Comparison of ENCODE assay signal across 1 cellular context in the genomic region with DNA sequence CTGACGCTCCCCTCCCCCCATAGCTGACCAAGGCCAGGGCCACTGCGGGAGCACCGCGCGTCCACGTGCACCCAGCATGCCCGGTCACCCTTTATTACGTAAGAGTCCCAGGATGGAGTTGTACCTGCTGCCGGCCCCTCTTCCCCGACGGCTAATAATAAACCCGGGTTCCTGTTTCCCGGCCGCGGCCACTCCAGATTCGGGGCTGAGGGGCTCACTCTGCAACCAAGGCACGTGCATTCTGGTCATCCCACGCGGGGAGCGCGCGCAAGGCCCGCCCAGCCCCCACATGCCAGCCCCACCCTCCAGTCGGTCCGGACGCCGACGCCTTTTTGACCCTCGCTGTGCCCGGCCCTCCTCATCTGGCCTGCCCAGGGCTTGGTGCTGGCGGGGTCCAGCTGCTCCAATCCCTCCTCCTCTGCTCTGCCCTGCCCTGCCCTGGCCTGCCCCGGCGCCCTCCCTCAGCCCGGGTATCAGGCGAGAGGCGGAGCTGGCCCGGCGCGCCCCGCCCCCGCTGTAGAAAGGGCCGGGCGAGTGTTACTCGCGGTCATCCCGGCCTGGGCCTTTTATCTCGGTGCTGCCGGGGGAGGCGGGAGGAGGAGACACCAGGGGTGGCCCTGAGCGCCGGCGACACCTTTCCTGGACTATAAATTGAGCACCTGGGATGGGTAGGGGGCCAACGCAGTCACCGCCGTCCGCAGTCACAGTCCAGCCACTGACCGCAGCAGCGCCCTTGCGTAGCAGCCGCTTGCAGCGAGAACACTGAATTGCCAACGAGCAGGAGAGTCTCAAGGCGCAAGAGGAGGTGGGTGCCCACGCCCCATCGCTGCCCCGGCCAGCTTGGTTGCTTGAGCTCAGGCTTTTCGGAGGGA.
TF ChIP-seq lines count a peak whose summit lies in the region.

No MANE protein-coding gene starts in this region.

TF ChIP-seq in HepG2, 621 proteins besides CTCF, POLR2A, EP300 and RAD21 (continued from another document and continues in another):
- TF ChIP-seq, protein P1, sequence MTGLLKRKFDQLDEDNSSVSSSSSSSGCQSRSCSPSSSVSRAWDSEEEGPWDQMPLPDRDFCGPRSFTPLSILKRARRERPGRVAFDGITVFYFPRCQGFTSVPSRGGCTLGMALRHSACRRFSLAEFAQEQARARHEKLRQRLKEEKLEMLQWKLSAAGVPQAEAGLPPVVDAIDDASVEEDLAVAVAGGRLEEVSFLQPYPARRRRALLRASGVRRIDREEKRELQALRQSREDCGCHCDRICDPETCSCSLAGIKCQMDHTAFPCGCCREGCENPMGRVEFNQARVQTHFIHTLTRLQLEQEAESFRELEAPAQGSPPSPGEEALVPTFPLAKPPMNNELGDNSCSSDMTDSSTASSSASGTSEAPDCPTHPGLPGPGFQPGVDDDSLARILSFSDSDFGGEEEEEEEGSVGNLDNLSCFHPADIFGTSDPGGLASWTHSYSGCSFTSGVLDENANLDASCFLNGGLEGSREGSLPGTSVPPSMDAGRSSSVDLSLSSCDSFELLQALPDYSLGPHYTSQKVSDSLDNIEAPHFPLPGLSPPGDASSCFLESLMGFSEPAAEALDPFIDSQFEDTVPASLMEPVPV (CRISPR knock-in tag; IDR thresholded peaks at IDR 0.05): peak; percentile 36; the same call in 1 of the 2 replicates
- TF ChIP-seq LCORL (IDR thresholded peaks at IDR 0.05): no peak
- TF ChIP-seq LCORL (CRISPR knock-in tag; IDR thresholded peaks at IDR 0.05): peak; percentile 65
- TF ChIP-seq KLF16 (CRISPR knock-in tag; IDR thresholded peaks at IDR 0.05): peak in 1 of 2 experiments; percentile 75; a peak in 2 of 4 replicates
- TF ChIP-seq BORCS8-MEF2B (CRISPR knock-in tag; IDR thresholded peaks at IDR 0.05): peak; percentile 42; the same call in 1 of the 2 replicates
- no peak for TF ChIP-seq ZNF629 (CRISPR knock-in tag; conservative IDR thresholded peaks at IDR 0.05)
- TF ChIP-seq TBX2 (CRISPR knock-in tag; IDR thresholded peaks at IDR 0.05; ENCODE audit: borderline replicate concordance): peak; percentile 84
- peak; percentile 81; the same call in 1 of the 2 replicates for TF ChIP-seq ZNF703 (CRISPR knock-in tag; IDR thresholded peaks at IDR 0.05; ENCODE audit: borderline replicate concordance)
- TF ChIP-seq ZBTB8A (CRISPR knock-in tag; IDR thresholded peaks at IDR 0.05; ENCODE audit: borderline replicate concordance, low read depth): no peak
- TF ChIP-seq, protein P2, sequence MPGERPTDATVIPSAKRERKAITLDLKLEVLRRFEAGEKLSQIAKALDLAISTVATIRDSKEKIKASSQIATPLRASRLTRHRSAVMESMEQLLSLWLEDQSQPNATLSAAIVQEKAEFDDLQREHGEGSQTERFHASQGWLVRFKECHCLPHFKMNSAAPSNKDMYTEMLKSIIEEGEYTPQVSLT (CRISPR knock-in tag; IDR thresholded peaks at IDR 0.05; ENCODE audit: borderline replicate concordance, low read depth): no peak
- TF ChIP-seq SOX13 (IDR thresholded peaks at IDR 0.05): peak; percentile 39; the same call in 1 of the 2 replicates
- TF ChIP-seq SOX13 (CRISPR knock-in tag; conservative IDR thresholded peaks at IDR 0.05 in 1 of 2, IDR thresholded peaks at IDR 0.05 in 1 of 2): peak in 1 of 2 experiments; percentile 48; a peak in 2 of 4 replicates
- no peak for TF ChIP-seq U2AF1 (optimal IDR thresholded peaks at IDR 0.05; ENCODE audit: low read depth, low read length)
- no peak for TF ChIP-seq ZKSCAN1 (IDR thresholded peaks at IDR 0.05; ENCODE audit: low read length)
- peak; percentile 42; the same call in 1 of the 2 replicates for TF ChIP-seq ATF1 (CRISPR knock-in tag; IDR thresholded peaks at IDR 0.05)
- TF ChIP-seq ZNF746 (CRISPR knock-in tag; IDR thresholded peaks at IDR 0.05): peak; percentile 92
- TF ChIP-seq, protein P3, sequence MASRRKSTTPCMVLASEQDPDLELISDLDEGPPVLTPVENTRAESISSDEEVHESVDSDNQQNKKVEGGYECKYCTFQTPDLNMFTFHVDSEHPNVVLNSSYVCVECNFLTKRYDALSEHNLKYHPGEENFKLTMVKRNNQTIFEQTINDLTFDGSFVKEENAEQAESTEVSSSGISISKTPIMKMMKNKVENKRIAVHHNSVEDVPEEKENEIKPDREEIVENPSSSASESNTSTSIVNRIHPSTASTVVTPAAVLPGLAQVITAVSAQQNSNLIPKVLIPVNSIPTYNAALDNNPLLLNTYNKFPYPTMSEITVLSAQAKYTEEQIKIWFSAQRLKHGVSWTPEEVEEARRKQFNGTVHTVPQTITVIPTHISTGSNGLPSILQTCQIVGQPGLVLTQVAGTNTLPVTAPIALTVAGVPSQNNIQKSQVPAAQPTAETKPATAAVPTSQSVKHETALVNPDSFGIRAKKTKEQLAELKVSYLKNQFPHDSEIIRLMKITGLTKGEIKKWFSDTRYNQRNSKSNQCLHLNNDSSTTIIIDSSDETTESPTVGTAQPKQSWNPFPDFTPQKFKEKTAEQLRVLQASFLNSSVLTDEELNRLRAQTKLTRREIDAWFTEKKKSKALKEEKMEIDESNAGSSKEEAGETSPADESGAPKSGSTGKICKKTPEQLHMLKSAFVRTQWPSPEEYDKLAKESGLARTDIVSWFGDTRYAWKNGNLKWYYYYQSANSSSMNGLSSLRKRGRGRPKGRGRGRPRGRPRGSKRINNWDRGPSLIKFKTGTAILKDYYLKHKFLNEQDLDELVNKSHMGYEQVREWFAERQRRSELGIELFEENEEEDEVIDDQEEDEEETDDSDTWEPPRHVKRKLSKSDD (CRISPR knock-in tag; IDR thresholded peaks at IDR 0.05; ENCODE audit: low read depth): 0 out of 2 replicates have a peak, but pooled peaks have one; percentile 37
- 0 out of 2 replicates have a peak, but pooled peaks have one; percentile 21 for TF ChIP-seq ZNF292 (CRISPR knock-in tag; IDR thresholded peaks at IDR 0.05; ENCODE audit: borderline replicate concordance, low read depth)
- peak; percentile 95 for TF ChIP-seq ARNTL (CRISPR knock-in tag; IDR thresholded peaks at IDR 0.05)
- peak; percentile 42; the same call in 1 of the 2 replicates for TF ChIP-seq NFKBIZ (CRISPR knock-in tag; IDR thresholded peaks at IDR 0.05)
- TF ChIP-seq SPEN (CRISPR knock-in tag; IDR thresholded peaks at IDR 0.05; ENCODE audit: low read depth): 0 out of 2 replicates have a peak, but pooled peaks have one; percentile 44
- peak; percentile 64; the same call in 1 of the 2 replicates for TF ChIP-seq ZSCAN30 (CRISPR knock-in tag; IDR thresholded peaks at IDR 0.05)
- 0 out of 2 replicates have a peak, but pooled peaks have one; percentile 39 for TF ChIP-seq ZNF569 (CRISPR knock-in tag; IDR thresholded peaks at IDR 0.05; ENCODE audit: borderline replicate concordance)
- no peak for TF ChIP-seq MBD4 (IDR thresholded peaks at IDR 0.05; ENCODE audit: borderline replicate concordance, low read length)
- TF ChIP-seq, protein P4, sequence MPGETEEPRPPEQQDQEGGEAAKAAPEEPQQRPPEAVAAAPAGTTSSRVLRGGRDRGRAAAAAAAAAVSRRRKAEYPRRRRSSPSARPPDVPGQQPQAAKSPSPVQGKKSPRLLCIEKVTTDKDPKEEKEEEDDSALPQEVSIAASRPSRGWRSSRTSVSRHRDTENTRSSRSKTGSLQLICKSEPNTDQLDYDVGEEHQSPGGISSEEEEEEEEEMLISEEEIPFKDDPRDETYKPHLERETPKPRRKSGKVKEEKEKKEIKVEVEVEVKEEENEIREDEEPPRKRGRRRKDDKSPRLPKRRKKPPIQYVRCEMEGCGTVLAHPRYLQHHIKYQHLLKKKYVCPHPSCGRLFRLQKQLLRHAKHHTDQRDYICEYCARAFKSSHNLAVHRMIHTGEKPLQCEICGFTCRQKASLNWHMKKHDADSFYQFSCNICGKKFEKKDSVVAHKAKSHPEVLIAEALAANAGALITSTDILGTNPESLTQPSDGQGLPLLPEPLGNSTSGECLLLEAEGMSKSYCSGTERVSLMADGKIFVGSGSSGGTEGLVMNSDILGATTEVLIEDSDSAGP (CRISPR knock-in tag; IDR thresholded peaks at IDR 0.05; ENCODE audit: borderline replicate concordance): peak; percentile 67; the same call in 1 of the 2 replicates
- TF ChIP-seq SATB2 (CRISPR knock-in tag; IDR thresholded peaks at IDR 0.05): peak; percentile 21; the same call in 1 of the 2 replicates
- TF ChIP-seq IKZF1 (IDR thresholded peaks at IDR 0.05): no peak
- TF ChIP-seq SOX6 (IDR thresholded peaks at IDR 0.05): no peak
- peak; percentile 72 for TF ChIP-seq SOX6 (CRISPR knock-in tag; IDR thresholded peaks at IDR 0.05)
- TF ChIP-seq KLF12 (CRISPR knock-in tag; IDR thresholded peaks at IDR 0.05; ENCODE audit: borderline replicate concordance): 0 out of 2 replicates have a peak, but pooled peaks have one; percentile 22
- no peak for TF ChIP-seq EZH2 (conservative IDR thresholded peaks at IDR 0.05; ENCODE audit: low read depth, low read length)
- TF ChIP-seq SALL2 (CRISPR knock-in tag; IDR thresholded peaks at IDR 0.05): peak; percentile 58; the same call in 1 of the 2 replicates
- TF ChIP-seq TP53 (CRISPR knock-in tag; conservative IDR thresholded peaks at IDR 0.05): no peak
- no peak for TF ChIP-seq PHB2 (IDR thresholded peaks at IDR 0.05; ENCODE audit: partially characterized antibody)
- TF ChIP-seq, protein P5, sequence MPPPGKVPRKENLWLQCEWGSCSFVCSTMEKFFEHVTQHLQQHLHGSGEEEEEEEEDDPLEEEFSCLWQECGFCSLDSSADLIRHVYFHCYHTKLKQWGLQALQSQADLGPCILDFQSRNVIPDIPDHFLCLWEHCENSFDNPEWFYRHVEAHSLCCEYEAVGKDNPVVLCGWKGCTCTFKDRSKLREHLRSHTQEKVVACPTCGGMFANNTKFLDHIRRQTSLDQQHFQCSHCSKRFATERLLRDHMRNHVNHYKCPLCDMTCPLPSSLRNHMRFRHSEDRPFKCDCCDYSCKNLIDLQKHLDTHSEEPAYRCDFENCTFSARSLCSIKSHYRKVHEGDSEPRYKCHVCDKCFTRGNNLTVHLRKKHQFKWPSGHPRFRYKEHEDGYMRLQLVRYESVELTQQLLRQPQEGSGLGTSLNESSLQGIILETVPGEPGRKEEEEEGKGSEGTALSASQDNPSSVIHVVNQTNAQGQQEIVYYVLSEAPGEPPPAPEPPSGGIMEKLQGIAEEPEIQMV (CRISPR knock-in tag; IDR thresholded peaks at IDR 0.05; ENCODE audit: low read depth): 0 out of 2 replicates have a peak, but pooled peaks have one; percentile 1
- 0 out of 2 replicates have a peak, but pooled peaks have one; percentile 53 for TF ChIP-seq XBP1 (CRISPR knock-in tag; IDR thresholded peaks at IDR 0.05)
- TF ChIP-seq PITX1 (CRISPR knock-in tag; IDR thresholded peaks at IDR 0.05): peak; percentile 13; the same call in 1 of the 2 replicates
- TF ChIP-seq, protein P6, sequence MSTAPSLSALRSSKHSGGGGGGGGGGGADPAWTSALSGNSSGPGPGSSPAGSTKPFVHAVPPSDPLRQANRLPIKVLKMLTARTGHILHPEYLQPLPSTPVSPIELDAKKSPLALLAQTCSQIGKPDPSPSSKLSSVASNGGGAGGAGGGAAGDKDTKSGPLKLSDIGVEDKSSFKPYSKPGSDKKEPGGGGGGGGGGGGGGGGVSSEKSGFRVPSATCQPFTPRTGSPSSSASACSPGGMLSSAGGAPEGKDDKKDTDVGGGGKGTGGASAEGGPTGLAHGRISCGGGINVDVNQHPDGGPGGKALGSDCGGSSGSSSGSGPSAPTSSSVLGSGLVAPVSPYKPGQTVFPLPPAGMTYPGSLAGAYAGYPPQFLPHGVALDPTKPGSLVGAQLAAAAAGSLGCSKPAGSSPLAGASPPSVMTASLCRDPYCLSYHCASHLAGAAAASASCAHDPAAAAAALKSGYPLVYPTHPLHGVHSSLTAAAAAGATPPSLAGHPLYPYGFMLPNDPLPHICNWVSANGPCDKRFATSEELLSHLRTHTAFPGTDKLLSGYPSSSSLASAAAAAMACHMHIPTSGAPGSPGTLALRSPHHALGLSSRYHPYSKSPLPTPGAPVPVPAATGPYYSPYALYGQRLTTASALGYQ (CRISPR knock-in tag; IDR thresholded peaks at IDR 0.05): peak; percentile 52; the same call in 1 of the 2 replicates
- TF ChIP-seq POGZ (CRISPR knock-in tag; IDR thresholded peaks at IDR 0.05): no peak; the same call in 1 of the 2 replicates
- peak; percentile 43; the same call in 1 of the 2 replicates for TF ChIP-seq SNAPC2 (CRISPR knock-in tag; IDR thresholded peaks at IDR 0.05)
